19 cellular contexts compared by ENCODE assay signal in genomic region chr11:120098503-120099054, GRCh38. TPM values are rescaled to one million over a fixed set of nuclear protein-coding genes. Genes with fewer than 3 reads are reported as not detected.
"Had no signal": no experiment of that assay in that cellular context is flagged by ENCODE, and none has a peak within 500 bp of the region (broad histone marks: within the 10 kb centered on the region; RNA-seq: fewer than 3 reads in every experiment).

No MANE protein-coding gene starts in this region.

- H3K9me3 ChIP-seq: body of pancreas, neutrophil, thyroid gland had no signal

- DNase-seq: activated CD4-positive, alpha-beta memory T cell treated with anti-CD3 and anti-CD28 coated beads, Interleukin-2, amount 10 ng/mL, durations not matched to agents 7 days and 5 days; activated CD4-positive, alpha-beta T cell treated with anti-CD3 and anti-CD28 coated beads for 36 hours; activated naive CD4-positive, alpha-beta T cell treated with Interleukin-2 at 50 U/mL for 16 hours; activated naive CD8-positive, alpha-beta T cell treated with anti-CD3 and anti-CD28 coated beads, Interleukin-2, amount 10 ng/mL, durations not matched to agents 7 days and 5 days; activated T-cell treated with anti-CD3 and anti-CD28 coated beads, Interleukin-2, amount 50 U/mL, for 24 hours; amygdala; body of pancreas; caudate nucleus; effector memory CD8-positive, alpha-beta T cell; foreskin fibroblast; natural killer cell; stimulated activated CD8-positive, alpha-beta memory T cell treated with anti-CD3 and anti-CD28 coated beads, Interleukin-4, amount 100 ng/mL, for 48 hours; stimulated activated naive CD4-positive, alpha-beta T cell treated with Interleukin-2 at 50 U/mL for 16 hours; thyroid gland had no signal

- ATAC-seq: activated CD4-positive, alpha-beta T cell treated with anti-CD3 and anti-CD28 coated beads for 36 hours; body of pancreas; effector memory CD8-positive, alpha-beta T cell; natural killer cell had no signal

- H3K27ac ChIP-seq: body of pancreas, neutrophil, thyroid gland had no signal

- H3K27me3 ChIP-seq: body of pancreas, thyroid gland had no signal

- H3K36me3 ChIP-seq: neutrophil, thyroid gland had no signal

- H3K4me1 ChIP-seq: body of pancreas, thyroid gland had no signal

- H3K4me3 ChIP-seq: body of pancreas, thyroid gland had no signal

RNA-seq across cellular contexts. Expression of gene TRIM29, which starts 39.3 kb away (rescaled TPM):
- total RNA-seq: activated CD4-positive, alpha-beta memory T cell treated with anti-CD3 and anti-CD28 coated beads, Interleukin-2, amount 10 ng/mL, durations not matched to agents 7 days and 5 days; activated CD4-positive, alpha-beta T cell treated with anti-CD3 and anti-CD28 coated beads for 36 hours; activated naive CD8-positive, alpha-beta T cell treated with anti-CD3 and anti-CD28 coated beads, Interleukin-2, amount 10 ng/mL, durations not matched to agents 7 days and 5 days; activated T-helper 2 cell treated with anti-CD3 and anti-CD28 coated beads, Interferon-gamma antibody, Interleukin-2, Interleukin-4, amounts not matched to agents 10 μg/mL and 5 μg/mL and 100 μg/mL, durations not matched to agents 14 hours and 24 hours and 36 hours; dermis microvascular lymphatic vessel endothelial cell; glomerular endothelial cell; natural killer cell; T-helper 2 cell treated with Interferon-gamma antibody and Interleukin-4, amounts not matched to agents 100 ng/mL and 5 ng/mL, for 36 hours had no signal
